In genomic region chr17:58172369-58173071, GRCh38 we compare ENCODE assay signal across 8 cellular contexts. TPM values are rescaled to one million over a fixed set of nuclear protein-coding genes. Genes with fewer than 3 reads are reported as not detected.
DNase-seq lines count a peak whose midpoint lies in the region; ATAC-seq and TF ChIP-seq lines count a peak whose summit lies in the region.

No MANE protein-coding gene starts in this region.

- H3K27ac Mint-ChIP-seq in nephron progenitor cell, result no peak overlapping the region

- no peaks in the 10 kb centered on the region for H3K79me2 ChIP-seq in Karpas-422 (ENCODE audit: low read length)
- H3K79me2 ChIP-seq in mammary epithelial cell (ENCODE audit: insufficient read depth, low read length), result no peaks in the 10 kb centered on the region

- no peaks in the 10 kb centered on the region for H4K20me1 ChIP-seq in Karpas-422 (ENCODE audit: insufficient read depth, low read depth, low read length)
- H4K20me1 ChIP-seq in mammary epithelial cell (ENCODE audit: insufficient read depth, low read length), result no peaks in the 10 kb centered on the region

- TF ChIP-seq CTCF in mammary epithelial cell (conservative IDR thresholded peaks at IDR 0.05 in 1 of 2, IDR thresholded peaks at IDR 0.05 in 1 of 2; ENCODE audit: extremely low read depth in 1 of 2, insufficient read depth in 1 of 2, low read depth in 1 of 2, low read length in 2 of 2) (peak; percentile 57 to 68), nephron progenitor cell (IDR thresholded peaks at IDR 0.05) (peak; percentile 28), suprapubic skin (IDR thresholded peaks at IDR 0.05) (peak in 1 of 2 donors; percentile 21)

- H2AFZ ChIP-seq in Karpas-422 (ENCODE audit: low read length) (no peak overlapping the region), mammary epithelial cell (ENCODE audit: low read depth, low read length) (no peak overlapping the region)

- no peak for TF ChIP-seq POLR2A in suprapubic skin (IDR thresholded peaks at IDR 0.05)

- H3K36me3 ChIP-seq in Karpas-422 (ENCODE audit: insufficient read depth, low read length), result no peaks in the 10 kb centered on the region
- no peaks in the 10 kb centered on the region for H3K36me3 ChIP-seq in mammary epithelial cell (ENCODE audit: insufficient read depth, low read length)
- H3K36me3 ChIP-seq in suprapubic skin, result no peaks in the 10 kb centered on the region

- peak; percentile 77 for ATAC-seq in SK-N-SH treated with all-trans-retinoic acid at 6 μM for 48 hours
- no peak for ATAC-seq in sciatic nerve
- no peak for ATAC-seq in GM19035 (IDR thresholded peaks at IDR 0.05; ENCODE audit: unreplicated experiment)

- DNase-seq in ELR (ENCODE audit: low read depth) (peak; percentile 65), Karpas-422 (peak; percentile 76), mammary epithelial cell (peak; percentile 35), nephron progenitor cell (no peak), suprapubic skin (ENCODE audit: low spot score in 2 of 2) (no peak), sciatic nerve (ENCODE audit: low spot score) (no peak)

- no peaks in the 10 kb centered on the region for H3K36me3 Mint-ChIP-seq in nephron progenitor cell (ENCODE audit: low read depth)

- no peak overlapping the region for H3K4me3 Mint-ChIP-seq in nephron progenitor cell

- H3K4me3 ChIP-seq in Karpas-422 (ENCODE audit: low read length) (no peak overlapping the region), mammary epithelial cell (replicated peaks in 1 of 3; ENCODE audit: insufficient read depth in 1 of 3, low read depth in 2 of 3, low read length in 3 of 3) (no peak overlapping the region), suprapubic skin (no peak overlapping the region)

- no peaks in the 10 kb centered on the region for H3K9me3 ChIP-seq in Karpas-422 (ENCODE audit: low read length)
- H3K9me3 ChIP-seq in mammary epithelial cell (replicated peaks; ENCODE audit: insufficient read depth, low read length), result no peaks in the 10 kb centered on the region
- H3K9me3 ChIP-seq in suprapubic skin, result no peaks in the 10 kb centered on the region

- no peaks in the 10 kb centered on the region for H3K9me2 ChIP-seq in Karpas-422 (replicated peaks; ENCODE audit: insufficient read depth, low read length)

- no TSS peak for BruUV-seq in mammary epithelial cell (replicated peaks; lab: Mats Ljungman, UMichigan)

- CTCF ChIA-PET in mammary epithelial cell (lab: Charles Lee; ENCODE audit: low non-redundant PET), result interaction anchor here (0.6 kb wide), 2 partner anchors 145 to 1183 kb away, joined by 3 to 4 read pairs; no protein-coding TSS in a partner anchor

- peaks cover 83% of the 10 kb centered on the region for H3K27me3 Mint-ChIP-seq in nephron progenitor cell (ENCODE audit: low read depth, poor library complexity)

- H3K4me2 ChIP-seq in Karpas-422 (ENCODE audit: low read depth, low read length, poor library complexity, severe bottlenecking), result no peak overlapping the region
- no peak overlapping the region for H3K4me2 ChIP-seq in mammary epithelial cell (ENCODE audit: insufficient read depth, low read depth, low read length)

- H3K4me1 Mint-ChIP-seq in nephron progenitor cell, result no peaks in the 10 kb centered on the region

- H3K27me3 ChIP-seq in Karpas-422 (ENCODE audit: low read length), result no peaks in the 10 kb centered on the region
- H3K27me3 ChIP-seq in mammary epithelial cell (ENCODE audit: insufficient read depth, low read length), result no peaks in the 10 kb centered on the region
- peaks cover 8% of the 10 kb centered on the region for H3K27me3 ChIP-seq in suprapubic skin

- in situ Hi-C loops in mammary epithelial cell (cut with MboI; ENCODE audit: low sequenced_read_pairs in 2 of 2), result no loop called here

- no peak for TF ChIP-seq EP300 in suprapubic skin (IDR thresholded peaks at IDR 0.05)

- H3K4me1 ChIP-seq in Karpas-422 (ENCODE audit: low read length) (no peaks in the 10 kb centered on the region), mammary epithelial cell (ENCODE audit: insufficient read depth, low read length) (no peaks in the 10 kb centered on the region), suprapubic skin (no peaks in the 10 kb centered on the region)

- H3K9me3 Mint-ChIP-seq in nephron progenitor cell, result peaks cover 4% of the 10 kb centered on the region

- H3K9ac ChIP-seq in Karpas-422 (ENCODE audit: low read length) (no peak overlapping the region), mammary epithelial cell (ENCODE audit: insufficient read depth, low read length) (no peak overlapping the region)

- intact Hi-C loops in mammary epithelial cell (cut with micrococcal nuclease) (loop anchor here (1.0 to 2.0 kb wide), 3 partner anchors 50 to 1042 kb away; no protein-coding TSS in a partner anchor), sciatic nerve (cut with DNase I) (no loop called here)

- 8% methylated on average over 2 of the region's 2 CpGs for WGBS in mammary epithelial cell (ENCODE audit: low coverage, missing lambda C conversion rate)
- WGBS in suprapubic skin, result 30% methylated on average over 2 of the region's 2 CpGs

- dilution Hi-C loops in mammary epithelial cell (cut with HindIII; ENCODE audit: low sequenced_read_pairs), result loop anchor here (5.0 kb wide), 1 partner anchor 65 kb away; the partner anchor contains the start of gene LPO

- H3K27ac ChIP-seq in Karpas-422 (ENCODE audit: low read length), result no peak overlapping the region
- no peak overlapping the region for H3K27ac ChIP-seq in mammary epithelial cell (ENCODE audit: insufficient read depth, low read depth, low read length)
- H3K27ac ChIP-seq in suprapubic skin, result no peak overlapping the region

TF ChIP-seq in SK-N-SH treated with all-trans-retinoic acid at 6 μM for 48 hours, 23 proteins besides CTCF, POLR2A, EP300 and RAD21:
- TF ChIP-seq BACH2 (CRISPR knock-in tag; IDR thresholded peaks at IDR 0.05; ENCODE audit: borderline replicate concordance), result no peak
- no peak for TF ChIP-seq GLIS3 (CRISPR knock-in tag; IDR thresholded peaks at IDR 0.05)
- no peak for TF ChIP-seq ZNF565 (CRISPR knock-in tag; conservative IDR thresholded peaks at IDR 0.05; ENCODE audit: low read depth)
- TF ChIP-seq CSDC2 (CRISPR knock-in tag; IDR thresholded peaks at IDR 0.05), result no peak
- no peak for TF ChIP-seq ZNF8 (CRISPR knock-in tag; IDR thresholded peaks at IDR 0.05)
- TF ChIP-seq ZFP3 (CRISPR knock-in tag; IDR thresholded peaks at IDR 0.05), result no peak
- no peak for TF ChIP-seq SNAI2 (CRISPR knock-in tag; IDR thresholded peaks at IDR 0.05)
- TF ChIP-seq ZFP30 (CRISPR knock-in tag; IDR thresholded peaks at IDR 0.05), result no peak
- TF ChIP-seq ZNF70 (CRISPR knock-in tag; IDR thresholded peaks at IDR 0.05), result no peak
- no peak for TF ChIP-seq TCF4 (CRISPR knock-in tag; IDR thresholded peaks at IDR 0.05; ENCODE audit: borderline replicate concordance)
- no peak for TF ChIP-seq CSRNP3 (CRISPR knock-in tag; IDR thresholded peaks at IDR 0.05)
- no peak for TF ChIP-seq PPARA (CRISPR knock-in tag; IDR thresholded peaks at IDR 0.05; ENCODE audit: borderline replicate concordance)
- no peak for TF ChIP-seq POU6F1 (CRISPR knock-in tag; IDR thresholded peaks at IDR 0.05; ENCODE audit: borderline replicate concordance, low read depth)
- TF ChIP-seq OSR1 (CRISPR knock-in tag; IDR thresholded peaks at IDR 0.05), result no peak
- TF ChIP-seq TOX (CRISPR knock-in tag; IDR thresholded peaks at IDR 0.05; ENCODE audit: borderline replicate concordance), result no peak

RNA-seq across cellular contexts. Expression of gene OR4D2, which starts 5.7 kb away (rescaled TPM):
- not detected in 2 replicates for total RNA-seq in Karpas-422 (2014; rRNA removed; shearing (Covaris generic); ENCODE audit: low replicate concordance)
- total RNA-seq in mammary epithelial cell (not detected), suprapubic skin (not detected), sciatic nerve (not detected)
- not detected for polyA plus RNA-seq in mammary epithelial cell
- polyA minus RNA-seq in mammary epithelial cell, result 2.1 TPM

RNA-seq across cellular contexts. Expression of gene EPX, which starts 20.0 kb away (rescaled TPM):
- not detected in 2 replicates for total RNA-seq in Karpas-422 (2014; rRNA removed; shearing (Covaris generic); ENCODE audit: low replicate concordance)
- not detected for total RNA-seq in mammary epithelial cell
- polyA plus RNA-seq in mammary epithelial cell, result not detected
- polyA minus RNA-seq in mammary epithelial cell, result not detected
- under 1 TPM in 1 of 4 donors, not detected in 3; 0.25 TPM for total RNA-seq in suprapubic skin
- total RNA-seq in sciatic nerve, result not detected

RNA-seq across cellular contexts. Expression of gene OR4D1, which starts 24.3 kb away (rescaled TPM):
- not detected in 2 replicates for total RNA-seq in Karpas-422 (2014; rRNA removed; shearing (Covaris generic); ENCODE audit: low replicate concordance)
- not detected for total RNA-seq in mammary epithelial cell
- not detected for polyA plus RNA-seq in mammary epithelial cell
- not detected for polyA minus RNA-seq in mammary epithelial cell
- total RNA-seq in suprapubic skin, result not detected
- not detected for total RNA-seq in sciatic nerve

RNA-seq across cellular contexts. Expression of gene MKS1, which starts 46.5 kb away (rescaled TPM):
- 17.5 and 20.8 TPM in 2 replicates for total RNA-seq in Karpas-422 (2014; rRNA removed; shearing (Covaris generic); ENCODE audit: low replicate concordance)
- 10 to 100 TPM; 17.5 to 24.0 TPM for total RNA-seq in mammary epithelial cell
- 11.4 TPM for polyA plus RNA-seq in mammary epithelial cell
- 30.9 TPM for polyA minus RNA-seq in mammary epithelial cell
- 10 to 100 TPM; 11.0 to 25.1 (median 17.2) TPM for total RNA-seq in suprapubic skin
- 18.7 TPM for total RNA-seq in sciatic nerve

Comparison
In these comparisons a context has a peak if more than half of its experiments do, and no peak if none do; other contexts are left out.
1. DNase-seq: peak in ELR (single experiment), Karpas-422 (single experiment) and mammary epithelial cell (single experiment); none in nephron progenitor cell (single experiment), suprapubic skin (0 of 2) and sciatic nerve (single experiment).